Comparison of ENCODE assay signal across 1 cellular context in genomic region chr20:36546111-36546736, GRCh38.
TF ChIP-seq lines count a peak whose summit lies in the region.

No MANE protein-coding gene starts in this region.

TF ChIP-seq in IMR-90, 13 proteins besides CTCF, POLR2A, EP300 and RAD21:
- TF ChIP-seq RFX5 (IDR thresholded peaks at IDR 0.05; ENCODE audit: low read depth, low read length) (no peak), CHD1 (IDR thresholded peaks at IDR 0.05; ENCODE audit: low read depth, low read length) (no peak)
